ENCODE assay signal across 13 cellular contexts in the genomic region with DNA sequence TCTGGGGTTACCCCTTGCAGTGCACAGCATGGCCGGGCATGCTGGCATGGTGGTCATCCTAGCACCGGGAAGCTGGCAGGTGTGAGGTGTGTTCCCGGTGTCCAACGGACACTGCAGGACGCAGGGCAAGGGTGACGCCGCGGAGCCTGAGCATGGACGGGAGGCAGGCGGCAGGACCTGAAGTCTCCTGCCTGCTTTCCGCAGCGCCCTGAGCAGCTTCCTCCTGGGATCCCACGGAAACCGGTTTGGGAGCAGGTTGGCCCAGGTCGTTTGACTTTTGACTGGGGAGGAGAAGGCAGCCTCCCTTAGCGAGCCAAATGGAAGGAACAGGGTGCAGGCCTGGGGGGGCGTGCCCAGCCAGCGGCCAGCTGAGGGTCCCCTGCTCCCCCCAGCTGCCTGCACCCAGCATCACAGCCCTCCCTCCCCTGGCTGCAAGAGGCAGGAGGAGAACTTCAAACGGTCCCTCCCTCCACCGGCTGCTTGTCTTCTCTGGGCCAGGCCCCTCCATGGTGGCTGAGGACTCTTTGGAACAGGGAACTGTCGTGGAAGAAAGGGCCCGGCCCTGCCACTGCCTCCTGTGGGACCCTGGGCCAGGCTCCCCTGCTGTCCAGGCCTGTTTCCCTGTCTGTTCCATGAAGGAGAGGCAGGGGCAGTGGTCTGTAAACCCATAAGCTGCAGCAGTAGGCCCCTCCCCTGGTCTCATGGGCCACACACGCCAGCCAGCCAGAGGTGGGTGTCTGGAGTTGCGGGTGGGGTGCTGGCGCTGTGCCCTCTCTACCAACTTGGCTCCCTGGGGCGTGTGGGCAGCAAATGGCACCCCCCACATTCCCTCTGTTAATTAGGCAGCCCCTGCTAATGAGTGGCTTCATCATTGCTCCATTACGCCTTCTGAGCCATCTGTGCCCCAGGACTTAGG.
A peak's percentile ranks its signal among the peaks of the same experiment; 100 is the strongest.
DNase-seq lines count a peak whose midpoint lies in the region; ATAC-seq lines count a peak whose summit lies in the region.
"Had no signal": no experiment of that assay in that cellular context is flagged by ENCODE, and none has a peak within 500 bp of the region (broad histone marks: within the 10 kb centered on the region; RNA-seq: fewer than 3 reads in every experiment).

No MANE protein-coding gene starts in this region.

- peak overlapping the region in 20 of 21 experiments; percentile 58 to 96 (median 88) for H3K27ac ChIP-seq in skin epidermis
- H3K27ac ChIP-seq: esophagus muscularis mucosa, SK-N-MC had no signal

- no peak for ATAC-seq in HG03571 (IDR thresholded peaks at IDR 0.05; ENCODE audit: unreplicated experiment)

- H3K4me3 ChIP-seq in skin epidermis: peak overlapping the region; percentile 5 to 46 (median 30)
- H3K4me3 ChIP-seq: esophagus muscularis mucosa, SK-N-MC had no signal

- DNase-seq in DMS79 treated with DMSO at 0.1 percent for 48 hours (lab: John Stamatoyannopoulos, UW): peak; percentile 19
- DNase-seq in NCI-H526 (lab: John Stamatoyannopoulos, UW): peak; percentile 10 to 70
- peak; percentile 51 for DNase-seq in iPS-NIHi11 (ENCODE audit: low spot score)
- no peak for DNase-seq in CD1c-positive myeloid dendritic cell (ENCODE audit: extremely low spot score)
- DNase-seq in GM03348 (ENCODE audit: low spot score): no peak
- DNase-seq in ecto neural progenitor cell (ENCODE audit: low spot score): no peak
- DNase-seq: activated CD4-positive, alpha-beta T cell treated with anti-CD3 and anti-CD28 coated beads, Interleukin-2, amount 50 U/mL, for 48 hours; GDM1; HFFc6 had no signal

Comparison
In these comparisons a context has a peak if more than half of its experiments do, and no peak if none do; other contexts are left out.
1. DNase-seq: peak in DMS79 treated with DMSO at 0.1 percent for 48 hours (single experiment), NCI-H526 (2 of 2) and iPS-NIHi11 (single experiment); none in CD1c-positive myeloid dendritic cell (single experiment), GM03348 (single experiment) and ecto neural progenitor cell (single experiment).